Comparison of ENCODE assay signal across 8 cellular contexts in the genomic region with DNA sequence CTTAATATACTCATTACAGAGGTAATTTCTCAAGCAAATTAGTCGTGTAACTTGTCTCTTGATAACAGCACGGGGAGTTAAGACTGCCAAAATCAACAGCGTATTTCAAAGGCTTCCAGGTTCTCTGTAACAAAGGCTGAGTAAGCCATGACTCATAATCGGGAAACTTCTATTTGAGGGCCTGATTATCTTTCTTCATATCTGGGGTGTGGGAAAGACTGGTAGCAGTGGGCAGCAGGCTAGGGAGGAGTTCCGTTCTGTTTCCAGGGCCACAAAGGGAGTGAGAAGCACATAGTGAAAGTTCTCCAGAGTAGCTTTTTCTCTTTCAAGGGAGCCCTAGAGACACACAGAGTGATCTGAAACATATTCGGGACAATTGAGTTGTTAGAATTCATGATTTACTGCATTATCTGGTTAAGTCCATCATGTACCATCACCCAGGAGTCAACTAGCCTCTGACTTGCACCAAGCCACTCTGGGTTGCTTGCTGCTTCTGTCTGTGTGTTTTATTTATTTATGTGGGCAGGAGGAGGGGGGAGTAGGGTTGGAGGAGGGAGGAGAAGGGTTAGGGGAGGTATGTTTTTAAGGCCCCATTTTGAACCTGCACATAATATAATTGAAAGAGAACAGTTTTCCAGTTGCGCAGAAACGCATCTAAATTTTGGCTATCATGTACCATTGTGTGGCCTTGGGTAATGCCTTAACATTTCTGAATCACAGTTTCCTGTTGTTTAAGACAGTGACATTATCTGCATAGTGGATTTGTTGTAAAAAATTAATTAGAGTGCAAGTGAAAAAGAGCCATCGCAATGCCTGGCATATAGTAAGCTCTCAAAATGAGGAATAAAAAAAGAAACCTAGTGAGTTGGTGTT.
DNase-seq lines count a peak whose midpoint lies in the region; ATAC-seq, FAIRE-seq and TF ChIP-seq lines count a peak whose summit lies in the region.

No MANE protein-coding gene starts in this region.

- H3K4me1 ChIP-seq in PC-3 (ENCODE audit: insufficient read depth, low read length) (peaks cover 38% of the 10 kb centered on the region), esophagus squamous epithelium (peaks cover 0 to 20% (median 15%) of the 10 kb centered on the region in 3 donors)

- TF ChIP-seq CTCF in PC-3 (conservative IDR thresholded peaks at IDR 0.05; ENCODE audit: low read depth, low read length), result no peak
- TF ChIP-seq CTCF in esophagus squamous epithelium (IDR thresholded peaks at IDR 0.05), result no peak

- intact Hi-C loops in PC-3 (cut with micrococcal nuclease) (loop anchor here (1.0 to 2.0 kb wide), 4 partner anchors 20 to 80 kb away; a partner anchor contains a TSS), esophagus squamous epithelium (cut with DNase I) (no loop called here)

- no peaks in the 10 kb centered on the region for H3K9me3 Mint-ChIP-seq in activated CD4-positive, alpha-beta memory T cell treated with anti-CD3 and anti-CD28 coated beads, Interleukin-2, amount 10 ng/mL, durations not matched to agents 7 days and 5 days

- H3K4me3 Mint-ChIP-seq in activated CD4-positive, alpha-beta memory T cell treated with anti-CD3 and anti-CD28 coated beads, Interleukin-2, amount 10 ng/mL, durations not matched to agents 7 days and 5 days, result no peak overlapping the region

- TF ChIP-seq POLR2A in H54 (IDR thresholded peaks at IDR 0.05; ENCODE audit: low read depth, low read length), result no peak
- no peak for TF ChIP-seq POLR2A in esophagus squamous epithelium (IDR thresholded peaks at IDR 0.05)

- H3K9me3 ChIP-seq in PC-3 (ENCODE audit: low read length), result no peaks in the 10 kb centered on the region
- no peaks in the 10 kb centered on the region for H3K9me3 ChIP-seq in esophagus squamous epithelium

- CTCF ChIA-PET in PC-3 (lab: Charles Lee), result no interaction called here
- CTCF ChIA-PET in activated CD4-positive, alpha-beta memory T cell treated with anti-CD3 and anti-CD28 coated beads, Interleukin-2, amount 10 ng/mL, durations not matched to agents 7 days and 5 days (lab: Charles Lee), result no interaction called here

- peak overlapping the region; percentile 59 for H3K4me2 ChIP-seq in PC-3 (ENCODE audit: low read length)

- H3K36me3 Mint-ChIP-seq in activated CD4-positive, alpha-beta memory T cell treated with anti-CD3 and anti-CD28 coated beads, Interleukin-2, amount 10 ng/mL, durations not matched to agents 7 days and 5 days (ENCODE audit: low read depth), result no peaks in the 10 kb centered on the region

- WGBS in esophagus squamous epithelium, 2 donors, result 37 to 44% methylated on average over 9 of the region's 9 CpGs

- H3K4me1 Mint-ChIP-seq in activated CD4-positive, alpha-beta memory T cell treated with anti-CD3 and anti-CD28 coated beads, Interleukin-2, amount 10 ng/mL, durations not matched to agents 7 days and 5 days, result peaks cover 13% of the 10 kb centered on the region

- ATAC-seq in PC-3 (peak; percentile 95), HG02610 (IDR thresholded peaks at IDR 0.05; ENCODE audit: unreplicated experiment) (no peak)

- H3K27me3 ChIP-seq in PC-3 (ENCODE audit: low read length) (no peaks in the 10 kb centered on the region), esophagus squamous epithelium (no peaks in the 10 kb centered on the region)

- FAIRE-seq in H54 (lab: Jason Lieb, UNC), result peak; percentile 98

- 0 out of 2 replicates have a peak overlapping the region, but pooled peaks have one; percentile 7 for H2AFZ ChIP-seq in PC-3 (ENCODE audit: low read length)

- POLR2A ChIA-PET in PC-3 (lab: Charles Lee; ENCODE audit: unreplicated experiment), result no interaction called here
- POLR2A ChIA-PET in activated CD4-positive, alpha-beta memory T cell treated with anti-CD3 and anti-CD28 coated beads, Interleukin-2, amount 10 ng/mL, durations not matched to agents 7 days and 5 days (lab: Charles Lee), result no interaction called here

- H3K9me2 ChIP-seq in PC-3 (replicated peaks; ENCODE audit: low read length), result no peaks in the 10 kb centered on the region

- peaks cover 10% of the 10 kb centered on the region for H3K27me3 Mint-ChIP-seq in activated CD4-positive, alpha-beta memory T cell treated with anti-CD3 and anti-CD28 coated beads, Interleukin-2, amount 10 ng/mL, durations not matched to agents 7 days and 5 days

- H3K36me3 ChIP-seq in PC-3 (ENCODE audit: low read depth, low read length) (no peaks in the 10 kb centered on the region), esophagus squamous epithelium (no peaks in the 10 kb centered on the region)

- 0 out of 2 replicates have a peak overlapping the region, but pooled peaks have one; percentile 26 for H3K4me3 ChIP-seq in PC-3 (ENCODE audit: low read length)
- peak overlapping the region in 1 of 4 donors; percentile 8 for H3K4me3 ChIP-seq in esophagus squamous epithelium

- no TSS peak for BruUV-seq in PC-3 (replicated peaks; lab: Mats Ljungman, UMichigan)

- peak overlapping the region; percentile 66 for H3K9ac ChIP-seq in PC-3 (ENCODE audit: low read length)

- DNase-seq in H54 (ENCODE audit: insufficient read length, low spot score), result peak; percentile 53
- DNase-seq in PC-3, result peak; percentile 97
- no peak for DNase-seq in esophagus squamous epithelium (lab: John Stamatoyannopoulos, UW)
- DNase-seq in non-pigmented ciliary epithelial cell (ENCODE audit: low read depth), result peak; percentile 90
- DNase-seq in epidermal melanocyte (ENCODE audit: insufficient read length, low spot score), result no peak
- DNase-seq in NCI-H2107 treated with DMSO at 0.1 percent for 48 hours (lab: John Stamatoyannopoulos, UW; ENCODE audit: unreplicated experiment), result no peak
- no peak for DNase-seq in activated CD4-positive, alpha-beta memory T cell treated with anti-CD3 and anti-CD28 coated beads, Interleukin-2, amount 10 ng/mL, durations not matched to agents 7 days and 5 days

- no peak overlapping the region for H3K27ac Mint-ChIP-seq in activated CD4-positive, alpha-beta memory T cell treated with anti-CD3 and anti-CD28 coated beads, Interleukin-2, amount 10 ng/mL, durations not matched to agents 7 days and 5 days

- no peaks in the 10 kb centered on the region for H3K79me2 ChIP-seq in PC-3 (ENCODE audit: low read length)

- H4K20me1 ChIP-seq in PC-3 (ENCODE audit: low read length), result no peaks in the 10 kb centered on the region

- peaks cover 6% of the 10 kb centered on the region for H3F3A ChIP-seq in PC-3 (ENCODE audit: low read length, unreplicated experiment)

- H3K27ac ChIP-seq in PC-3 (ENCODE audit: low read length) (peak overlapping the region; percentile 94), esophagus squamous epithelium (peak overlapping the region; percentile 20 to 81 (median 65))

Comparison
In these comparisons a context has a peak if more than half of its experiments do, and no peak if none do; other contexts are left out.
1. DNase-seq: peak in H54 (single experiment), PC-3 (single experiment) and non-pigmented ciliary epithelial cell (single experiment); none in esophagus squamous epithelium (single experiment), epidermal melanocyte (single experiment), NCI-H2107 treated with DMSO at 0.1 percent for 48 hours (single experiment) and activated CD4-positive, alpha-beta memory T cell treated with anti-CD3 and anti-CD28 coated beads, Interleukin-2, amount 10 ng/mL, durations not matched to agents 7 days and 5 days (single experiment).